ENCODE assay signal across 8 cellular contexts in the genomic region with DNA sequence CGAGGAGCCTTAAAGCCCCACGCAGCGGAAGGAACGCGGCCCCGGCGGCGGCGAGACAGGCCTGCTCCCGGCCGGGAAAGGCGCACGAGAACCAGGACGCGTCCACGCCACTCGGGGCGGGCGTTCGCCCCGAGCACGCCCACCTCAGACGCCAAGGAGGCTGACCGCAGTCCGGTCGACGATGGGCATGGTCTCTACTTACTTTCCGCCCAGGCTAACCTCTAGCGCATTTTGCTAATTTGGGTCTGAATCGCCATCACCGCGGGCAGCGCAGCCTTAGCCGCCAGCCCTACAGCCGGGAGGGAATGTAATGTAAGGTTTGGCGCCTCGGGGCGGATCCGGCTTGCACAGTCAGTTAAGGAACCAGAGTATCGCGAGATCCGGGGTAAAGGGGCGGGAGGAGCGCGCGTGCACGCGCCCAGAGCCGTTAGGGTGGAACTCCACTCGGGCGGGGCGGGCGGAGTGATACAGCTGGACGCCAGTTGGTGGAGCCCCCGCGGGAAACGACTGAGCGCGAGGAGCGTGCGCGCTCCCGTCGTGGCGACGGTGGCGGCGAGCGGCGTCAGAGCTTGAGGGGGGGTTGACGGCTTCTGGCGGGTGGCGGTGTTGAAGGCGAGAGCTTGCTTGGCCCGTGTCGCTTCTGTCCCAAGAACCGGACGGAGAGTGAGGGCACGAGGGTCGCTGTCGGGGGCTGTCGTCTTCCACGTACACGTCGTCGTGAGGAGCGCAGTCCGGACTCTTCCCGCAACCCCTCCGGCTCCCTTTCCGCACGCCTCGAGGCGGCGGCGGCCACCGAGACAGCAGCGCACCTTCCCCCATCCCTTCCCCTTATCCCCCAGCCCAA. TPM values are rescaled to one million over a fixed set of nuclear protein-coding genes. Genes with fewer than 3 reads are reported as not detected.
A peak's percentile ranks its signal among the peaks of the same experiment; 100 is the strongest.
DNase-seq lines count a peak whose midpoint lies in the region; ATAC-seq, FAIRE-seq and TF ChIP-seq lines count a peak whose summit lies in the region.

A gene with protein sequence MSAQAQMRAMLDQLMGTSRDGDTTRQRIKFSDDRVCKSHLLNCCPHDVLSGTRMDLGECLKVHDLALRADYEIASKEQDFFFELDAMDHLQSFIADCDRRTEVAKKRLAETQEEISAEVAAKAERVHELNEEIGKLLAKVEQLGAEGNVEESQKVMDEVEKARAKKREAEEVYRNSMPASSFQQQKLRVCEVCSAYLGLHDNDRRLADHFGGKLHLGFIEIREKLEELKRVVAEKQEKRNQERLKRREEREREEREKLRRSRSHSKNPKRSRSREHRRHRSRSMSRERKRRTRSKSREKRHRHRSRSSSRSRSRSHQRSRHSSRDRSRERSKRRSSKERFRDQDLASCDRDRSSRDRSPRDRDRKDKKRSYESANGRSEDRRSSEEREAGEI (plus strand): TSS at position 529 of the 844 bp plus-strand sequence. CDS start 368 bp downstream, outside the sequence.

- H3K27ac ChIP-seq in AG04450 (ENCODE audit: low read depth, low read length): peak within 1 kb of the TSS; percentile 99

- peak within 1 kb of the TSS; percentile 99 for H3K4me3 ChIP-seq in AG04450 (ENCODE audit: low read depth, low read length)
- peak within 1 kb of the TSS; percentile 76 for H3K4me3 ChIP-seq in WI38 (ENCODE audit: low read depth, low read length)
- peak within 1 kb of the TSS; percentile 99 for H3K4me3 ChIP-seq in bronchial epithelial cell (ENCODE audit: low read depth, low read length)

- CTCF ChIA-PET in AG04450 (lab: Charles Lee): interaction anchor here (0.6 to 1.7 kb wide), 2 partner anchors 14 to 217 kb away, joined by 4 read pairs; no protein-coding TSS in a partner anchor

- peaks cover 4% of the 10 kb centered on the region; the same call in 1 of the 2 replicates for H3K9me3 ChIP-seq in AG04450 (ENCODE audit: control insufficient read depth, insufficient read depth, low read length)

- no peak for TF ChIP-seq CTCF in AG04450 (IDR thresholded peaks at IDR 0.05; ENCODE audit: low read depth, low read length)
- TF ChIP-seq CTCF in WI38 (IDR thresholded peaks at IDR 0.05; ENCODE audit: low read depth, low read length): no peak
- TF ChIP-seq CTCF in bronchial epithelial cell (IDR thresholded peaks at IDR 0.05; ENCODE audit: insufficient read depth, low read length, severe bottlenecking): no peak

- H3K36me3 ChIP-seq in bronchial epithelial cell (ENCODE audit: control insufficient read depth, insufficient read depth, low read length): peaks cover 6% of the 10 kb centered on the region

- DNase-seq in AG04450 (ENCODE audit: low read depth, low spot score): peak; percentile 95
- DNase-seq in NCI-H2227 treated with DMSO at 0.1 percent for 48 hours (lab: John Stamatoyannopoulos, UW): peak; percentile 99
- DNase-seq in bronchial epithelial cell (ENCODE audit: low read depth): peak; percentile 94
- DNase-seq in iPS-NIHi7 (ENCODE audit: extremely low spot score): peak; percentile 89
- DNase-seq in smooth muscle cell of the brain vasculature (ENCODE audit: low read depth, low spot score): peak; percentile 97

- POLR2A ChIA-PET in AG04450 (lab: Yijun Ruan, JAX): interaction anchor here (0.6 to 1.0 kb wide), 8 partner anchors 10 to 916 kb away, joined by 3 to 8 read pairs (median 4); a partner anchor contains a TSS

- peak; percentile 76 for ATAC-seq in GM18907 (IDR thresholded peaks at IDR 0.05; ENCODE audit: unreplicated experiment)
- ATAC-seq in HG03159 (IDR thresholded peaks at IDR 0.05; ENCODE audit: unreplicated experiment): peak; percentile 78

- no peaks in the 10 kb centered on the region for H3K27me3 ChIP-seq in AG04450 (ENCODE audit: control insufficient read depth, insufficient read depth, low read length)
- no peaks in the 10 kb centered on the region for H3K27me3 ChIP-seq in bronchial epithelial cell (ENCODE audit: control insufficient read depth, insufficient read depth, low read length)

- FAIRE-seq in bronchial epithelial cell (lab: Jason Lieb, UNC): no peak

RNA-seq across cellular contexts. Expression of the gene that starts here (rescaled TPM):
- 31.2 and 45.7 TPM in 2 replicates for polyA plus RNA-seq in AG04450 (2011; rRNA removed)
- 16.2 and 25.8 TPM in 2 replicates for polyA minus RNA-seq in AG04450 (2011; rRNA and poly(A)+ RNA removed)
- total RNA-seq in bronchial epithelial cell: 52.7 and 71.9 TPM in 2 replicates

Comparison
In these comparisons a context has a peak if more than half of its experiments do, and no peak if none do; other contexts are left out.
1. Peak in every context shown above with its lines: DNase-seq, ATAC-seq, H3K4me3 ChIP-seq and H3K27ac ChIP-seq.